1 cellular context compared by ENCODE assay signal in the genomic region with DNA sequence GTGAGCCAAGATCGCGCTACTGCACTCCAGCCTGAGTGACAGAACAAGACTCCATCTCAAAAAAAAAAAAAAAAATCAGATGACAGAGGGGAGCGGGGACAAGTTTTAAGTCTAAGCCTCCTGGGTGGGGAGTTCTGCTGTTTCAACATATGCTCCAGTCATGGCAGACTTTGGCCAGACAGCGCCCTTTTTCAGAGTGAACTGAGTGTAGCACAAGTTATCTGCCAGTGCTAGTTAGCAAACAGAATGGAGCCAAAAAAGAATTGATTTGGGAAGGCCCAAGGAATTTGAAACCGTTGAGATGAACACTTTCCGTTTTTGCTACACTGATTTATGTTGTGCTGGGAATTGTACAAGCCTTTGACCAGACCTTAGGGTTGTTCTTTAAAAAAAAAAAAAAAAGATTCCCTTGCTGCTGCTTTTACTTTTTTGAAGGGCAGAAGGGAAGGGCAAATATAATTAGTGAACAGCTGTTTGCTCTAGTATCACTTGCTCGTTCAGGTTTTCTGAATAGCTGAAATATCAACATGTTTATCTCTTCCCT.
A peak's percentile ranks its signal among the peaks of the same experiment; 100 is the strongest.
TF ChIP-seq lines count a peak whose summit lies in the region.

No MANE protein-coding gene starts in this region.

TF ChIP-seq in HepG2, 621 proteins besides CTCF, POLR2A, EP300 and RAD21 (continued from another document and continues in another):
- TF ChIP-seq, protein P1, sequence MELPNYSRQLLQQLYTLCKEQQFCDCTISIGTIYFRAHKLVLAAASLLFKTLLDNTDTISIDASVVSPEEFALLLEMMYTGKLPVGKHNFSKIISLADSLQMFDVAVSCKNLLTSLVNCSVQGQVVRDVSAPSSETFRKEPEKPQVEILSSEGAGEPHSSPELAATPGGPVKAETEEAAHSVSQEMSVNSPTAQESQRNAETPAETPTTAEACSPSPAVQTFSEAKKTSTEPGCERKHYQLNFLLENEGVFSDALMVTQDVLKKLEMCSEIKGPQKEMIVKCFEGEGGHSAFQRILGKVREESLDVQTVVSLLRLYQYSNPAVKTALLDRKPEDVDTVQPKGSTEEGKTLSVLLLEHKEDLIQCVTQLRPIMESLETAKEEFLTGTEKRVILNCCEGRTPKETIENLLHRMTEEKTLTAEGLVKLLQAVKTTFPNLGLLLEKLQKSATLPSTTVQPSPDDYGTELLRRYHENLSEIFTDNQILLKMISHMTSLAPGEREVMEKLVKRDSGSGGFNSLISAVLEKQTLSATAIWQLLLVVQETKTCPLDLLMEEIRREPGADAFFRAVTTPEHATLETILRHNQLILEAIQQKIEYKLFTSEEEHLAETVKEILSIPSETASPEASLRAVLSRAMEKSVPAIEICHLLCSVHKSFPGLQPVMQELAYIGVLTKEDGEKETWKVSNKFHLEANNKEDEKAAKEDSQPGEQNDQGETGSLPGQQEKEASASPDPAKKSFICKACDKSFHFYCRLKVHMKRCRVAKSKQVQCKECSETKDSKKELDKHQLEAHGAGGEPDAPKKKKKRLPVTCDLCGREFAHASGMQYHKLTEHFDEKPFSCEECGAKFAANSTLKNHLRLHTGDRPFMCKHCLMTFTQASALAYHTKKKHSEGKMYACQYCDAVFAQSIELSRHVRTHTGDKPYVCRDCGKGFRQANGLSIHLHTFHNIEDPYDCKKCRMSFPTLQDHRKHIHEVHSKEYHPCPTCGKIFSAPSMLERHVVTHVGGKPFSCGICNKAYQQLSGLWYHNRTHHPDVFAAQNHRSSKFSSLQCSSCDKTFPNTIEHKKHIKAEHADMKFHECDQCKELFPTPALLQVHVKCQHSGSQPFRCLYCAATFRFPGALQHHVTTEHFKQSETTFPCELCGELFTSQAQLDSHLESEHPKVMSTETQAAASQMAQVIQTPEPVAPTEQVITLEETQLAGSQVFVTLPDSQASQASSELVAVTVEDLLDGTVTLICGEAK (IDR thresholded peaks at IDR 0.05): no peak
- TF ChIP-seq, protein P1 (CRISPR knock-in tag; IDR thresholded peaks at IDR 0.05): no peak
- TF ChIP-seq, protein P2, sequence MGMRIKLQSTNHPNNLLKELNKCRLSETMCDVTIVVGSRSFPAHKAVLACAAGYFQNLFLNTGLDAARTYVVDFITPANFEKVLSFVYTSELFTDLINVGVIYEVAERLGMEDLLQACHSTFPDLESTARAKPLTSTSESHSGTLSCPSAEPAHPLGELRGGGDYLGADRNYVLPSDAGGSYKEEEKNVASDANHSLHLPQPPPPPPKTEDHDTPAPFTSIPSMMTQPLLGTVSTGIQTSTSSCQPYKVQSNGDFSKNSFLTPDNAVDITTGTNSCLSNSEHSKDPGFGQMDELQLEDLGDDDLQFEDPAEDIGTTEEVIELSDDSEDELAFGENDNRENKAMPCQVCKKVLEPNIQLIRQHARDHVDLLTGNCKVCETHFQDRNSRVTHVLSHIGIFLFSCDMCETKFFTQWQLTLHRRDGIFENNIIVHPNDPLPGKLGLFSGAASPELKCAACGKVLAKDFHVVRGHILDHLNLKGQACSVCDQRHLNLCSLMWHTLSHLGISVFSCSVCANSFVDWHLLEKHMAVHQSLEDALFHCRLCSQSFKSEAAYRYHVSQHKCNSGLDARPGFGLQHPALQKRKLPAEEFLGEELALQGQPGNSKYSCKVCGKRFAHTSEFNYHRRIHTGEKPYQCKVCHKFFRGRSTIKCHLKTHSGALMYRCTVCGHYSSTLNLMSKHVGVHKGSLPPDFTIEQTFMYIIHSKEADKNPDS (CRISPR knock-in tag; IDR thresholded peaks at IDR 0.05): no peak
- TF ChIP-seq, protein P3, sequence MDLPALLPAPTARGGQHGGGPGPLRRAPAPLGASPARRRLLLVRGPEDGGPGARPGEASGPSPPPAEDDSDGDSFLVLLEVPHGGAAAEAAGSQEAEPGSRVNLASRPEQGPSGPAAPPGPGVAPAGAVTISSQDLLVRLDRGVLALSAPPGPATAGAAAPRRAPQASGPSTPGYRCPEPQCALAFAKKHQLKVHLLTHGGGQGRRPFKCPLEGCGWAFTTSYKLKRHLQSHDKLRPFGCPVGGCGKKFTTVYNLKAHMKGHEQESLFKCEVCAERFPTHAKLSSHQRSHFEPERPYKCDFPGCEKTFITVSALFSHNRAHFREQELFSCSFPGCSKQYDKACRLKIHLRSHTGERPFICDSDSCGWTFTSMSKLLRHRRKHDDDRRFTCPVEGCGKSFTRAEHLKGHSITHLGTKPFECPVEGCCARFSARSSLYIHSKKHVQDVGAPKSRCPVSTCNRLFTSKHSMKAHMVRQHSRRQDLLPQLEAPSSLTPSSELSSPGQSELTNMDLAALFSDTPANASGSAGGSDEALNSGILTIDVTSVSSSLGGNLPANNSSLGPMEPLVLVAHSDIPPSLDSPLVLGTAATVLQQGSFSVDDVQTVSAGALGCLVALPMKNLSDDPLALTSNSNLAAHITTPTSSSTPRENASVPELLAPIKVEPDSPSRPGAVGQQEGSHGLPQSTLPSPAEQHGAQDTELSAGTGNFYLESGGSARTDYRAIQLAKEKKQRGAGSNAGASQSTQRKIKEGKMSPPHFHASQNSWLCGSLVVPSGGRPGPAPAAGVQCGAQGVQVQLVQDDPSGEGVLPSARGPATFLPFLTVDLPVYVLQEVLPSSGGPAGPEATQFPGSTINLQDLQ (CRISPR knock-in tag; IDR thresholded peaks at IDR 0.05): no peak
- peak; percentile 34; the same call in 1 of the 2 replicates for TF ChIP-seq ZNF772 (CRISPR knock-in tag; IDR thresholded peaks at IDR 0.05)
- TF ChIP-seq GPN1 (CRISPR knock-in tag; IDR thresholded peaks at IDR 0.05; ENCODE audit: borderline replicate concordance): no peak
- TF ChIP-seq GTF3A (CRISPR knock-in tag; conservative IDR thresholded peaks at IDR 0.05): no peak
- no peak for TF ChIP-seq ZNF878 (CRISPR knock-in tag; IDR thresholded peaks at IDR 0.05)
- TF ChIP-seq ZNF589 (CRISPR knock-in tag; conservative IDR thresholded peaks at IDR 0.05): no peak
- TF ChIP-seq MAFK (conservative IDR thresholded peaks at IDR 0.05 in 1 of 2, IDR thresholded peaks at IDR 0.05 in 1 of 2; ENCODE audit: low read length in 2 of 2): no peak
- TF ChIP-seq, protein P4, sequence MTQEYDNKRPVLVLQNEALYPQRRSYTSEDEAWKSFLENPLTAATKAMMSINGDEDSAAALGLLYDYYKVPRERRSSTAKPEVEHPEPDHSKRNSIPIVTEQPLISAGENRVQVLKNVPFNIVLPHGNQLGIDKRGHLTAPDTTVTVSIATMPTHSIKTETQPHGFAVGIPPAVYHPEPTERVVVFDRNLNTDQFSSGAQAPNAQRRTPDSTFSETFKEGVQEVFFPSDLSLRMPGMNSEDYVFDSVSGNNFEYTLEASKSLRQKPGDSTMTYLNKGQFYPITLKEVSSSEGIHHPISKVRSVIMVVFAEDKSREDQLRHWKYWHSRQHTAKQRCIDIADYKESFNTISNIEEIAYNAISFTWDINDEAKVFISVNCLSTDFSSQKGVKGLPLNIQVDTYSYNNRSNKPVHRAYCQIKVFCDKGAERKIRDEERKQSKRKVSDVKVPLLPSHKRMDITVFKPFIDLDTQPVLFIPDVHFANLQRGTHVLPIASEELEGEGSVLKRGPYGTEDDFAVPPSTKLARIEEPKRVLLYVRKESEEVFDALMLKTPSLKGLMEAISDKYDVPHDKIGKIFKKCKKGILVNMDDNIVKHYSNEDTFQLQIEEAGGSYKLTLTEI (CRISPR knock-in tag; conservative IDR thresholded peaks at IDR 0.05): no peak
- TF ChIP-seq RBFOX2 (IDR thresholded peaks at IDR 0.05; ENCODE audit: low read depth, low read length): peak; percentile 25; the same call in 1 of the 2 replicates
- peak; percentile 37; the same call in 1 of the 2 replicates for TF ChIP-seq SOX5 (CRISPR knock-in tag; IDR thresholded peaks at IDR 0.05; ENCODE audit: borderline replicate concordance)
- no peak for TF ChIP-seq ZNF205 (CRISPR knock-in tag; IDR thresholded peaks at IDR 0.05)
- TF ChIP-seq, protein P5, sequence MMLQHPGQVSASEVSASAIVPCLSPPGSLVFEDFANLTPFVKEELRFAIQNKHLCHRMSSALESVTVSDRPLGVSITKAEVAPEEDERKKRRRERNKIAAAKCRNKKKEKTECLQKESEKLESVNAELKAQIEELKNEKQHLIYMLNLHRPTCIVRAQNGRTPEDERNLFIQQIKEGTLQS (CRISPR knock-in tag; IDR thresholded peaks at IDR 0.05): no peak
- no peak for TF ChIP-seq KLF13 (CRISPR knock-in tag; IDR thresholded peaks at IDR 0.05)
- no peak for TF ChIP-seq ZFP41 (CRISPR knock-in tag; IDR thresholded peaks at IDR 0.05; ENCODE audit: borderline replicate concordance)
- no peak for TF ChIP-seq SIX4 (CRISPR knock-in tag; IDR thresholded peaks at IDR 0.05)
- TF ChIP-seq, protein P6, sequence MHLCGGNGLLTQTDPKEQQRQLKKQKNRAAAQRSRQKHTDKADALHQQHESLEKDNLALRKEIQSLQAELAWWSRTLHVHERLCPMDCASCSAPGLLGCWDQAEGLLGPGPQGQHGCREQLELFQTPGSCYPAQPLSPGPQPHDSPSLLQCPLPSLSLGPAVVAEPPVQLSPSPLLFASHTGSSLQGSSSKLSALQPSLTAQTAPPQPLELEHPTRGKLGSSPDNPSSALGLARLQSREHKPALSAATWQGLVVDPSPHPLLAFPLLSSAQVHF (CRISPR knock-in tag; IDR thresholded peaks at IDR 0.05): no peak
- no peak for TF ChIP-seq BHLHE40 (IDR thresholded peaks at IDR 0.05; ENCODE audit: low read length)
- TF ChIP-seq, protein P7, sequence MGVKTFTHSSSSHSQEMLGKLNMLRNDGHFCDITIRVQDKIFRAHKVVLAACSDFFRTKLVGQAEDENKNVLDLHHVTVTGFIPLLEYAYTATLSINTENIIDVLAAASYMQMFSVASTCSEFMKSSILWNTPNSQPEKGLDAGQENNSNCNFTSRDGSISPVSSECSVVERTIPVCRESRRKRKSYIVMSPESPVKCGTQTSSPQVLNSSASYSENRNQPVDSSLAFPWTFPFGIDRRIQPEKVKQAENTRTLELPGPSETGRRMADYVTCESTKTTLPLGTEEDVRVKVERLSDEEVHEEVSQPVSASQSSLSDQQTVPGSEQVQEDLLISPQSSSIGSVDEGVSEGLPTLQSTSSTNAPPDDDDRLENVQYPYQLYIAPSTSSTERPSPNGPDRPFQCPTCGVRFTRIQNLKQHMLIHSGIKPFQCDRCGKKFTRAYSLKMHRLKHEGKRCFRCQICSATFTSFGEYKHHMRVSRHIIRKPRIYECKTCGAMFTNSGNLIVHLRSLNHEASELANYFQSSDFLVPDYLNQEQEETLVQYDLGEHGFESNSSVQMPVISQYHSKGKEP (CRISPR knock-in tag; IDR thresholded peaks at IDR 0.05): no peak
- TF ChIP-seq RFXAP (CRISPR knock-in tag; IDR thresholded peaks at IDR 0.05; ENCODE audit: borderline replicate concordance): no peak
- TF ChIP-seq, protein P8, sequence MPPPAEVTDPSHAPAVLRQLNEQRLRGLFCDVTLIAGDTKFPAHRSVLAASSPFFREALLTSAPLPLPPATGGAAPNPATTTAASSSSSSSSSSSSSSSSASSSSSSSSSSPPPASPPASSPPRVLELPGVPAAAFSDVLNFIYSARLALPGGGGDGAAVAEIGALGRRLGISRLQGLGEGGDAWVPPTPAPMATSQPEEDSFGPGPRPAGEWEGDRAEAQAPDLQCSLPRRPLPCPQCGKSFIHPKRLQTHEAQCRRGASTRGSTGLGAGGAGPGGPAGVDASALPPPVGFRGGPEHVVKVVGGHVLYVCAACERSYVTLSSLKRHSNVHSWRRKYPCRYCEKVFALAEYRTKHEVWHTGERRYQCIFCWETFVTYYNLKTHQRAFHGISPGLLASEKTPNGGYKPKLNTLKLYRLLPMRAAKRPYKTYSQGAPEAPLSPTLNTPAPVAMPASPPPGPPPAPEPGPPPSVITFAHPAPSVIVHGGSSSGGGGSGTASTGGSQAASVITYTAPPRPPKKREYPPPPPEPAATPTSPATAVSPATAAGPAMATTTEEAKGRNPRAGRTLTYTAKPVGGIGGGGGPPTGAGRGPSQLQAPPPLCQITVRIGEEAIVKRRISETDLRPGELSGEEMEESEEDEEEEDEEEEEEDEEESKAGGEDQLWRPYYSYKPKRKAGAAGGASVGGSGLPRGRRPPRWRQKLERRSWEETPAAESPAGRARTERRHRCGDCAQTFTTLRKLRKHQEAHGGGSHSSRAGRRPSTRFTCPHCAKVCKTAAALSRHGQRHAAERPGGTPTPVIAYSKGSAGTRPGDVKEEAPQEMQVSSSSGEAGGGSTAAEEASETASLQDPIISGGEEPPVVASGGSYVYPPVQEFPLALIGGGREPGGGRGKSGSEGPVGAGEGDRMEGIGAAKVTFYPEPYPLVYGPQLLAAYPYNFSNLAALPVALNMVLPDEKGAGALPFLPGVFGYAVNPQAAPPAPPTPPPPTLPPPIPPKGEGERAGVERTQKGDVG (CRISPR knock-in tag; IDR thresholded peaks at IDR 0.05; ENCODE audit: borderline replicate concordance): no peak
- no peak for TF ChIP-seq ZNF614 (CRISPR knock-in tag; IDR thresholded peaks at IDR 0.05; ENCODE audit: borderline replicate concordance)
- TF ChIP-seq ZNF660 (CRISPR knock-in tag; IDR thresholded peaks at IDR 0.05; ENCODE audit: borderline replicate concordance, low read depth): no peak
- no peak for TF ChIP-seq CENPX (CRISPR knock-in tag; IDR thresholded peaks at IDR 0.05)
- TF ChIP-seq FOXM1 (CRISPR knock-in tag; IDR thresholded peaks at IDR 0.05): no peak
- TF ChIP-seq ZNF644 (CRISPR knock-in tag; IDR thresholded peaks at IDR 0.05; ENCODE audit: low read depth): no peak
- TF ChIP-seq HDAC1 (CRISPR knock-in tag; IDR thresholded peaks at IDR 0.05): peak; percentile 55
